ENCODE assay signal across 31 cellular contexts in genomic region chr12:52753283-52753682, GRCh38. TPM values are rescaled to one million over a fixed set of nuclear protein-coding genes. Genes with fewer than 3 reads are reported as not detected.
"Had no signal": no experiment of that assay in that cellular context is flagged by ENCODE, and none has a peak within 500 bp of the region (broad histone marks: within the 10 kb centered on the region; RNA-seq: fewer than 3 reads in every experiment).

No MANE protein-coding gene starts in this region.

- H3K4me1 Mint-ChIP-seq: stimulated activated memory B cell treated with anti-CD40 and anti-IgM and Interleukin-4, amounts not matched to agents 10 μg/mL and 1 μg/mL and 100 μg/mL, for 72 hours; stimulated activated naive B cell treated with anti-CD40 and anti-IgM and Interleukin-4, amounts not matched to agents 10 μg/mL and 1 μg/mL and 100 μg/mL, for 72 hours had no signal

- ATAC-seq: stimulated activated memory B cell treated with anti-CD40 and anti-IgM and Interleukin-4, amounts not matched to agents 10 μg/mL and 1 μg/mL and 100 μg/mL, for 72 hours; stimulated activated naive B cell treated with anti-CD40 and anti-IgM and Interleukin-4, amounts not matched to agents 10 μg/mL and 1 μg/mL and 100 μg/mL, for 72 hours; stimulated activated naive CD8-positive, alpha-beta T cell treated with anti-CD3 and anti-CD28 coated beads, Interleukin-15, amount 100 ng/mL, for 72 hours; stimulated activated naive CD8-positive, alpha-beta T cell treated with anti-CD3 and anti-CD28 coated beads, Interleukin-15, Interleukin-2, amounts not matched to agents 100 U/mL and 50 U/mL, for 24 hours; upper lobe of right lung had no signal

- H3K36me3 Mint-ChIP-seq: stimulated activated memory B cell treated with anti-CD40 and anti-IgM and Interleukin-4, amounts not matched to agents 10 μg/mL and 1 μg/mL and 100 μg/mL, for 72 hours; stimulated activated naive B cell treated with anti-CD40 and anti-IgM and Interleukin-4, amounts not matched to agents 10 μg/mL and 1 μg/mL and 100 μg/mL, for 72 hours; type B pancreatic cell had no signal

- H3K4me3 ChIP-seq: stomach, suprapubic skin, testis, thoracic aorta, thyroid gland, tibial artery, tibial nerve, transverse colon, upper lobe of left lung, upper lobe of right lung, uterus, vagina had no signal

- H3K27me3 ChIP-seq: testis, thyroid gland, tibial nerve, upper lobe of left lung, uterus, vagina had no signal

- H3K9me3 Mint-ChIP-seq: stimulated activated memory B cell treated with anti-CD40 and anti-IgM and Interleukin-4, amounts not matched to agents 10 μg/mL and 1 μg/mL and 100 μg/mL, for 72 hours; stimulated activated naive B cell treated with anti-CD40 and anti-IgM and Interleukin-4, amounts not matched to agents 10 μg/mL and 1 μg/mL and 100 μg/mL, for 72 hours; stimulated activated naive CD8-positive, alpha-beta T cell treated with anti-CD3 and anti-CD28 coated beads, Interleukin-15, amount 100 ng/mL, for 72 hours; stimulated activated naive CD8-positive, alpha-beta T cell treated with anti-CD3 and anti-CD28 coated beads, Interleukin-15, Interleukin-2, amounts not matched to agents 100 ng/mL and 50 ng/mL, for 24 hours; type B pancreatic cell had no signal

- H3K4me3 Mint-ChIP-seq: stimulated activated memory B cell treated with anti-CD40 and anti-IgM and Interleukin-4, amounts not matched to agents 10 μg/mL and 1 μg/mL and 100 μg/mL, for 72 hours; stimulated activated naive B cell treated with anti-CD40 and anti-IgM and Interleukin-4, amounts not matched to agents 10 μg/mL and 1 μg/mL and 100 μg/mL, for 72 hours; stimulated activated naive CD8-positive, alpha-beta T cell treated with anti-CD3 and anti-CD28 coated beads, Interleukin-15, amount 100 ng/mL, for 72 hours; stimulated activated naive CD8-positive, alpha-beta T cell treated with anti-CD3 and anti-CD28 coated beads, Interleukin-15, Interleukin-2, amounts not matched to agents 100 ng/mL and 50 ng/mL, for 24 hours; type B pancreatic cell had no signal

- H3K9me3 ChIP-seq: stomach, suprapubic skin, testis, thoracic aorta, thyroid gland, tibial artery, tibial nerve, transverse colon, upper lobe of left lung, upper lobe of right lung, uterus, vagina had no signal

- H3K27ac ChIP-seq: stomach, suprapubic skin, testis, thoracic aorta, thyroid gland, tibial artery, tibial nerve, transverse colon, upper lobe of left lung, upper lobe of right lung, uterus, vagina had no signal

- H3K4me1 ChIP-seq: stomach, suprapubic skin, testis, thyroid gland, tibial artery, tibial nerve, transverse colon, upper lobe of left lung, upper lobe of right lung, uterus, vagina had no signal

- H3K36me3 ChIP-seq: stomach, suprapubic skin, thoracic aorta, thyroid gland, tibial artery, tibial nerve, transverse colon, upper lobe of left lung, upper lobe of right lung, uterus, vagina had no signal

- H3K27ac Mint-ChIP-seq: stimulated activated memory B cell treated with anti-CD40 and anti-IgM and Interleukin-4, amounts not matched to agents 10 μg/mL and 1 μg/mL and 100 μg/mL, for 72 hours; stimulated activated naive B cell treated with anti-CD40 and anti-IgM and Interleukin-4, amounts not matched to agents 10 μg/mL and 1 μg/mL and 100 μg/mL, for 72 hours; stimulated activated naive CD8-positive, alpha-beta T cell treated with anti-CD3 and anti-CD28 coated beads, Interleukin-15, Interleukin-2, amounts not matched to agents 100 ng/mL and 50 ng/mL, for 24 hours; type B pancreatic cell had no signal

- DNase-seq: stimulated activated CD4-positive, alpha-beta T cell treated with anti-CD3 and anti-CD28 coated beads, Interleukin-2, amount 100 ng/mL, for 48 hours; stimulated activated CD4-positive, alpha-beta T cell treated with anti-CD3 and anti-CD28 coated beads, Interleukin-4, amount 100 ng/mL, for 1 hour; stimulated activated CD4-positive, alpha-beta T cell treated with anti-CD3 and anti-CD28 coated beads, Interleukin-4, amount 100 ng/mL, for 24 hours; stimulated activated CD4-positive, alpha-beta T cell treated with anti-CD3 and anti-CD28 coated beads, Interleukin-4, amount 100 ng/mL, for 4 hours; stimulated activated CD8-positive, alpha-beta memory T cell treated with anti-CD3 and anti-CD28 coated beads, Interleukin-4, amount 100 ng/mL, for 48 hours; stimulated activated naive B cell treated with anti-CD40 and anti-IgM and Interleukin-4, amounts not matched to agents 10 μg/mL and 1 μg/mL and 100 μg/mL, for 72 hours; stimulated activated naive CD4-positive, alpha-beta T cell; stimulated activated naive CD4-positive, alpha-beta T cell treated with Interleukin-2 at 50 U/mL for 16 hours; stimulated activated naive CD8-positive, alpha-beta T cell treated with anti-CD3 and anti-CD28 coated beads, Interleukin-15, amount 100 ng/mL, for 72 hours; stimulated activated naive CD8-positive, alpha-beta T cell treated with anti-CD3 and anti-CD28 coated beads, Interleukin-15, Interleukin-2, amounts not matched to agents 100 U/mL and 50 U/mL, for 24 hours; stomach; substantia nigra; testis; thyroid gland; tibial artery; transverse colon; trophoblast cell; upper lobe of left lung; upper lobe of right lung; uterus had no signal

RNA-seq across cellular contexts. Expression of gene KRT76, which starts 23.9 kb away (rescaled TPM):
- total RNA-seq: stomach, subcutaneous adipose tissue, suprapubic skin, temporal lobe, testis, thoracic aorta, thyroid gland, tibial nerve, transverse colon, upper lobe of left lung, upper lobe of right lung, ureter, urinary bladder, uterus, vagina had no signal

RNA-seq across cellular contexts. Expression of gene KRT3, which starts 42.6 kb away (rescaled TPM):
- total RNA-seq: stomach, subcutaneous adipose tissue, suprapubic skin, temporal lobe, testis, thoracic aorta, thyroid gland, tibial nerve, transverse colon, upper lobe of left lung, upper lobe of right lung, ureter, urinary bladder, uterus, vagina had no signal

RNA-seq across cellular contexts. Expression of gene KRT77, which starts 50.0 kb away (rescaled TPM):
- total RNA-seq: stomach, thyroid gland, tibial nerve, transverse colon, upper lobe of left lung, upper lobe of right lung, ureter, urinary bladder, uterus had no signal
